In genomic region chr13:42970824-42971669, GRCh38 we compare ENCODE assay signal across 8 cellular contexts. TPM values are rescaled to one million over a fixed set of nuclear protein-coding genes. Genes with fewer than 3 reads are reported as not detected.
DNase-seq lines count a peak whose midpoint lies in the region; ATAC-seq lines count a peak whose summit lies in the region.

No MANE protein-coding gene starts in this region.

- DNase-seq in SHP77 treated with DMSO at 0.1 percent for 48 hours (lab: John Stamatoyannopoulos, UW), result peak; percentile 8
- DNase-seq in SHP77 (lab: John Stamatoyannopoulos, UW), result no peak
- DNase-seq in NCI-H526 treated with DMSO at 0.1 percent for 48 hours (lab: John Stamatoyannopoulos, UW), result peak; percentile 67
- peak; percentile 31 for DNase-seq in activated T-cell treated with anti-CD3 and anti-CD28 coated beads for 24 hours (ENCODE audit: low read depth)
- peak; percentile 29 for DNase-seq in foreskin melanocyte
- DNase-seq in trophoblast cell, result peak; percentile 27 to 73

- no peak overlapping the region for H3K14ac ChIP-seq in trophoblast cell (ENCODE audit: low read length)

- H3K23ac ChIP-seq in trophoblast cell (ENCODE audit: low read length), result no peak overlapping the region

- H3K18ac ChIP-seq in trophoblast cell (ENCODE audit: low read length), result peak overlapping the region; percentile 30

- no peaks in the 10 kb centered on the region for H3K36me3 ChIP-seq in trophoblast cell (ENCODE audit: control insufficient read depth in 1 of 2, insufficient read depth in 2 of 2, low read length in 2 of 2)

- no peaks in the 10 kb centered on the region for H3K9me3 ChIP-seq in trophoblast cell (ENCODE audit: insufficient read depth, low read depth, low read length)

- peaks cover 19% of the 10 kb centered on the region for H3K79me1 ChIP-seq in trophoblast cell (ENCODE audit: low read length)

- no CpG with 5 or more reads among the region's 6 CpGs for WGBS in trophoblast cell (ENCODE audit: extremely low coverage, insufficient coverage, insufficient read length)

- H4K91ac ChIP-seq in trophoblast cell (ENCODE audit: low read depth, low read length), result peak overlapping the region; percentile 71

- ATAC-seq in HG02588 (IDR thresholded peaks at IDR 0.05; ENCODE audit: unreplicated experiment), result peak; percentile 62
- no peak for ATAC-seq in HG03571 (IDR thresholded peaks at IDR 0.05; ENCODE audit: unreplicated experiment)

- no peaks in the 10 kb centered on the region for H3K79me2 ChIP-seq in trophoblast cell (ENCODE audit: control insufficient read depth, insufficient read depth, low read length, poor library complexity)

- H3K4me3 ChIP-seq in trophoblast cell (ENCODE audit: low read depth, low read length), result no peak overlapping the region

- H3K27me3 ChIP-seq in trophoblast cell (ENCODE audit: insufficient read depth, low read length), result no peaks in the 10 kb centered on the region

- H2BK5ac ChIP-seq in trophoblast cell (ENCODE audit: low read depth, low read length, poor library complexity), result peak overlapping the region; percentile 1

- H3K4me2 ChIP-seq in trophoblast cell (ENCODE audit: low read length), result no peak overlapping the region

- peak overlapping the region; percentile 24 for H3K27ac ChIP-seq in trophoblast cell (ENCODE audit: low read depth, low read length)

- H4K8ac ChIP-seq in trophoblast cell (ENCODE audit: low read depth, low read length), result no peak overlapping the region

- peak overlapping the region; percentile 44 for H2BK120ac ChIP-seq in trophoblast cell (ENCODE audit: insufficient read depth, low read length, poor library complexity)

- no peak overlapping the region for H4K12ac ChIP-seq in trophoblast cell (ENCODE audit: low read depth, low read length)

- no peak overlapping the region for H3K4ac ChIP-seq in trophoblast cell (ENCODE audit: low read depth, low read length)

- H2BK12ac ChIP-seq in trophoblast cell (ENCODE audit: low read length), result peak overlapping the region; percentile 59

- no peak overlapping the region for H2AK5ac ChIP-seq in trophoblast cell (ENCODE audit: low read length)

- H2AFZ ChIP-seq in trophoblast cell (ENCODE audit: insufficient read depth, low read length, poor library complexity), result no peak overlapping the region

- peaks cover 11 to 18% of the 10 kb centered on the region in 2 experiments for H3K4me1 ChIP-seq in trophoblast cell (ENCODE audit: control insufficient read depth in 1 of 2, insufficient read depth in 2 of 2, low read length in 2 of 2)

- no peak overlapping the region for H3K9ac ChIP-seq in trophoblast cell (ENCODE audit: low read length)

RNA-seq across cellular contexts. Expression of gene EPSTI1, which starts 21.0 kb away (rescaled TPM):
- polyA plus RNA-seq in trophoblast cell (2013), result 20.9 and 23.0 TPM in 2 replicates

RNA-seq across cellular contexts. Expression of gene DNAJC15, which starts 52.3 kb away (rescaled TPM):
- 13.2 and 13.3 TPM in 2 replicates for polyA plus RNA-seq in trophoblast cell (2013)

Comparison
In these comparisons a context has a peak if more than half of its experiments do, and no peak if none do; other contexts are left out.
1. DNase-seq: peak in SHP77 treated with DMSO at 0.1 percent for 48 hours (single experiment), NCI-H526 treated with DMSO at 0.1 percent for 48 hours (single experiment), activated T-cell treated with anti-CD3 and anti-CD28 coated beads for 24 hours (single experiment), foreskin melanocyte (single experiment) and trophoblast cell (2 of 2); none in SHP77 (0 of 2).